ENCODE assay signal across 17 cellular contexts in genomic region chr9:87859137-87859536, GRCh38. TPM values are rescaled to one million over a fixed set of nuclear protein-coding genes. Genes with fewer than 3 reads are reported as not detected.
DNase-seq lines count a peak whose midpoint lies in the region; TF ChIP-seq lines count a peak whose summit lies in the region.
"Had no signal": no experiment of that assay in that cellular context is flagged by ENCODE, and none has a peak within 500 bp of the region (broad histone marks: within the 10 kb centered on the region; RNA-seq: fewer than 3 reads in every experiment).

No MANE protein-coding gene starts in this region.

- TF ChIP-seq POLR2A in vagina (IDR thresholded peaks at IDR 0.05), result no peak
- no peak for TF ChIP-seq POLR2A in esophagus squamous epithelium (IDR thresholded peaks at IDR 0.05)

- no peaks in the 10 kb centered on the region for H3K9me3 ChIP-seq in vagina
- peaks cover 0 to 23% (median 3%) of the 10 kb centered on the region in 3 donors for H3K9me3 ChIP-seq in esophagus squamous epithelium

- H3K27ac Mint-ChIP-seq in glutamatergic neuron (ENCODE audit: unreplicated experiment) (peak overlapping the region; percentile 38), neural crest cell (ENCODE audit: unreplicated experiment) (peak overlapping the region; percentile 71)
- H3K27ac Mint-ChIP-seq: CD4-positive, alpha-beta memory T cell had no signal

- H3K4me1 Mint-ChIP-seq in glutamatergic neuron (ENCODE audit: low read depth, unreplicated experiment) (peaks cover 15% of the 10 kb centered on the region), neural crest cell (no peaks in the 10 kb centered on the region)
- H3K4me1 Mint-ChIP-seq: CD4-positive, alpha-beta memory T cell had no signal

- H3K36me3 ChIP-seq in vagina (no peaks in the 10 kb centered on the region), esophagus squamous epithelium (no peaks in the 10 kb centered on the region)

- H3K27me3 Mint-ChIP-seq in glutamatergic neuron (ENCODE audit: unreplicated experiment), result peaks cover 11% of the 10 kb centered on the region
- H3K27me3 Mint-ChIP-seq in neural crest cell (ENCODE audit: low read depth), result peaks cover 2% of the 10 kb centered on the region

- H3K4me3 Mint-ChIP-seq in glutamatergic neuron (ENCODE audit: unreplicated experiment), result no peak overlapping the region
- H3K4me3 Mint-ChIP-seq in neural crest cell, result no peak overlapping the region
- H3K4me3 Mint-ChIP-seq: CD4-positive, alpha-beta memory T cell had no signal

- intact Hi-C loops in vagina (cut with DNase I) (no loop called here), esophagus squamous epithelium (cut with DNase I) (no loop called here)

- H3K4me3 ChIP-seq in vagina (no peak overlapping the region), esophagus squamous epithelium (no peak overlapping the region)
- H3K4me3 ChIP-seq: GM23248 had no signal

- no peak for TF ChIP-seq CTCF in glutamatergic neuron (IDR thresholded peaks at IDR 0.05; ENCODE audit: partially characterized antibody, unreplicated experiment)
- TF ChIP-seq CTCF in neural crest cell (conservative IDR thresholded peaks at IDR 0.05), result no peak
- TF ChIP-seq CTCF in vagina (IDR thresholded peaks at IDR 0.05), result no peak
- no peak for TF ChIP-seq CTCF in esophagus squamous epithelium (IDR thresholded peaks at IDR 0.05)

- H3K9me3 Mint-ChIP-seq in glutamatergic neuron (ENCODE audit: unreplicated experiment) (peaks cover 28% of the 10 kb centered on the region), neural crest cell (peaks cover 14% of the 10 kb centered on the region)

- H3K36me3 Mint-ChIP-seq in glutamatergic neuron (ENCODE audit: unreplicated experiment) (peaks cover 34% of the 10 kb centered on the region), neural crest cell (ENCODE audit: low read depth) (peaks cover 11% of the 10 kb centered on the region)
- H3K36me3 Mint-ChIP-seq: CD4-positive, alpha-beta memory T cell had no signal

- H3K27ac ChIP-seq in vagina (no peak overlapping the region), esophagus squamous epithelium (no peak overlapping the region)
- H3K27ac ChIP-seq: GM23248 had no signal

- no peaks in the 10 kb centered on the region for H3K4me1 ChIP-seq in vagina
- H3K4me1 ChIP-seq in esophagus squamous epithelium, result no peaks in the 10 kb centered on the region

- DNase-seq in glutamatergic neuron (no peak), neural crest cell (ENCODE audit: low read depth, low spot score) (no peak), vagina (ENCODE audit: extremely low spot score in 2 of 2) (peak; percentile 54 to 91), esophagus squamous epithelium (lab: John Stamatoyannopoulos, UW) (no peak), iPS-NIHi11 (ENCODE audit: low spot score) (no peak), KG1 (lab: John Stamatoyannopoulos, UW) (no peak)
- DNase-seq: C1 segment of cervical spinal cord; CD4-positive, alpha-beta memory T cell; COR-L47; DMS153; DND-41; GM23248; H7; HCEC 1CT had no signal

- WGBS in esophagus squamous epithelium, 2 donors, result 83 to 91% methylated on average over 26 to 27 of the region's 27 CpGs

- H3K27me3 ChIP-seq in vagina (no peaks in the 10 kb centered on the region), esophagus squamous epithelium (no peaks in the 10 kb centered on the region)

RNA-seq across cellular contexts. Expression of gene SPATA31E1, which starts 23.5 kb away (rescaled TPM):
- 0.71 TPM for total RNA-seq in glutamatergic neuron (ENCODE audit: unreplicated experiment)
- total RNA-seq in neural crest cell, result 0.16 and 0.21 TPM in 2 replicates
- not detected for total RNA-seq in vagina
- total RNA-seq in esophagus squamous epithelium, result not detected
- total RNA-seq: A172; A673; CD4-positive, alpha-beta memory T cell; GM23248; H7 had no signal

RNA-seq across cellular contexts. Expression of gene SPATA31C1, which starts 58.6 kb away (rescaled TPM):
- total RNA-seq in glutamatergic neuron (ENCODE audit: unreplicated experiment) (not detected), neural crest cell (1.4 and 1.9 TPM in 2 replicates), vagina (not detected), esophagus squamous epithelium (not detected)
- total RNA-seq: A172; A673; CD4-positive, alpha-beta memory T cell; GM23248; H1 had no signal

Comparison
In these comparisons a context has a peak if more than half of its experiments do, and no peak if none do; other contexts are left out.
1. DNase-seq: peak in vagina (2 of 2); none in glutamatergic neuron (single experiment), neural crest cell (single experiment), esophagus squamous epithelium (single experiment), iPS-NIHi11 (single experiment) and KG1 (single experiment).